Comparison of ENCODE assay signal across 10 cellular contexts in genomic region chr9:113622038-113622437, GRCh38.
DNase-seq lines count a peak whose midpoint lies in the region; ATAC-seq and TF ChIP-seq lines count a peak whose summit lies in the region.
"Had no signal": no experiment of that assay in that cellular context is flagged by ENCODE, and none has a peak within 500 bp of the region (broad histone marks: within the 10 kb centered on the region; RNA-seq: fewer than 3 reads in every experiment).

No MANE protein-coding gene starts in this region.

- no peak for DNase-seq in breast epithelium (ENCODE audit: low spot score in 2 of 2)
- no peak for DNase-seq in MCF 10A (ENCODE audit: unreplicated experiment)
- no peak for DNase-seq in body of pancreas
- DNase-seq in type B pancreatic cell (ENCODE audit: extremely low spot score, unreplicated experiment): no peak
- DNase-seq in CD4-positive, alpha-beta memory T cell: no peak
- no peak for DNase-seq in NCI-H2029 treated with DMSO at 0.1 percent for 48 hours (lab: John Stamatoyannopoulos, UW)
- DNase-seq: colonic mucosa had no signal

- H3K4me1 Mint-ChIP-seq in MCF 10A (ENCODE audit: insufficient read depth, unreplicated experiment): peaks cover 4% of the 10 kb centered on the region
- peaks cover 63% of the 10 kb centered on the region for H3K4me1 Mint-ChIP-seq in type B pancreatic cell (ENCODE audit: unreplicated experiment)
- H3K4me1 Mint-ChIP-seq in CD4-positive, alpha-beta memory T cell: peaks cover 0 to 5% (median 2%) of the 10 kb centered on the region in 4 donors

- 89 to 91% methylated on average over 3 of the region's 3 CpGs for WGBS in body of pancreas, 2 donors
- no CpG with 5 or more reads among the region's 3 CpGs for WGBS in mesodermal cell (ENCODE audit: insufficient coverage in 2 of 2), 2 experiments

- POLR2A ChIA-PET in MCF 10A (lab: Yijun Ruan, JAX): interaction anchor here (0.6 to 1.2 kb wide), 2 partner anchors 14 to 198 kb away, joined by 3 to 5 read pairs; no protein-coding TSS in a partner anchor
- POLR2A ChIA-PET in CD4-positive, alpha-beta memory T cell (lab: Charles Lee; ENCODE audit: partially characterized antibody): no interaction called here

- H3K36me3 Mint-ChIP-seq in MCF 10A (ENCODE audit: insufficient read depth, unreplicated experiment) (no peaks in the 10 kb centered on the region), type B pancreatic cell (no peaks in the 10 kb centered on the region)
- no peaks in the 10 kb centered on the region for H3K36me3 Mint-ChIP-seq in CD4-positive, alpha-beta memory T cell
- H3K36me3 Mint-ChIP-seq: natural killer cell treated with Interleukin-12 subunit alpha and Interleukin-12 subunit beta and Interleukin-15 and Interleukin-18, amount 100 ng/mL, for 72 hours had no signal

- H3K36me3 ChIP-seq in breast epithelium (no peaks in the 10 kb centered on the region), body of pancreas (replicated peaks in 1 of 2; ENCODE audit: insufficient read depth in 1 of 2, low read depth in 2 of 2) (no peaks in the 10 kb centered on the region), mesodermal cell (ENCODE audit: control insufficient read depth, insufficient read depth, low read length) (no peaks in the 10 kb centered on the region)
- no peaks in the 10 kb centered on the region for H3K36me3 ChIP-seq in CD4-positive, alpha-beta memory T cell (ENCODE audit: insufficient read depth, low read length)
- H3K36me3 ChIP-seq: colonic mucosa had no signal

- peaks cover 6% of the 10 kb centered on the region for H3K9me3 Mint-ChIP-seq in MCF 10A (ENCODE audit: unreplicated experiment)
- no peaks in the 10 kb centered on the region for H3K9me3 Mint-ChIP-seq in type B pancreatic cell
- H3K9me3 Mint-ChIP-seq in CD4-positive, alpha-beta memory T cell: no peaks in the 10 kb centered on the region
- H3K9me3 Mint-ChIP-seq: natural killer cell treated with Interleukin-12 subunit alpha and Interleukin-12 subunit beta and Interleukin-15 and Interleukin-18, amount 100 ng/mL, for 72 hours had no signal

- H3K27me3 Mint-ChIP-seq in MCF 10A (ENCODE audit: insufficient read depth, unreplicated experiment) (no peaks in the 10 kb centered on the region), type B pancreatic cell (peaks cover under 1% of the 10 kb centered on the region)
- H3K27me3 Mint-ChIP-seq in CD4-positive, alpha-beta memory T cell: peaks cover under 1 to 7% of the 10 kb centered on the region in 2 donors

- peak overlapping the region; percentile 89 to 94 for H3K27ac ChIP-seq in breast epithelium
- H3K27ac ChIP-seq in body of pancreas: peak overlapping the region in 3 of 4 donors; percentile 80 to 91 (median 89)
- peak overlapping the region; percentile 99 for H3K27ac ChIP-seq in mesodermal cell (ENCODE audit: low read depth, low read length, severe bottlenecking)
- H3K27ac ChIP-seq in CD4-positive, alpha-beta memory T cell (ENCODE audit: low read depth, low read length): no peak overlapping the region

- TF ChIP-seq POLR2A in breast epithelium (IDR thresholded peaks at IDR 0.05) (no peak), body of pancreas (IDR thresholded peaks at IDR 0.05) (no peak)

- BruUV-seq in MCF 10A (replicated peaks; lab: Mats Ljungman, UMichigan): no TSS peak

- H3K27me3 ChIP-seq in breast epithelium: no peaks in the 10 kb centered on the region
- H3K27me3 ChIP-seq in body of pancreas: no peaks in the 10 kb centered on the region
- H3K27me3 ChIP-seq in CD4-positive, alpha-beta memory T cell (ENCODE audit: insufficient read depth, low read length): no peaks in the 10 kb centered on the region
- H3K27me3 ChIP-seq: colonic mucosa had no signal

- H3K4me1 ChIP-seq in breast epithelium (peaks cover 12 to 15% of the 10 kb centered on the region in 2 donors), body of pancreas (peaks cover 36% of the 10 kb centered on the region), mesodermal cell (ENCODE audit: control insufficient read depth, insufficient read depth, low read length, poor library complexity, severe bottlenecking) (peaks cover 60% of the 10 kb centered on the region)
- no peaks in the 10 kb centered on the region for H3K4me1 ChIP-seq in CD4-positive, alpha-beta memory T cell (ENCODE audit: insufficient read depth, low read length)
- H3K4me1 ChIP-seq: colonic mucosa had no signal

- ATAC-seq in body of pancreas: no peak
- no peak for ATAC-seq in GM19328 (IDR thresholded peaks at IDR 0.05; ENCODE audit: unreplicated experiment)

- H3K4me3 ChIP-seq in breast epithelium: no peak overlapping the region
- H3K4me3 ChIP-seq in body of pancreas: no peak overlapping the region
- H3K4me3 ChIP-seq in mesodermal cell (ENCODE audit: extremely low read depth, insufficient read depth, low read length, poor library complexity, severe bottlenecking): no peak overlapping the region
- no peak overlapping the region for H3K4me3 ChIP-seq in CD4-positive, alpha-beta memory T cell (ENCODE audit: low read length in 2 of 2)
- H3K4me3 ChIP-seq: colonic mucosa had no signal

- TF ChIP-seq CTCF in breast epithelium (IDR thresholded peaks at IDR 0.05) (no peak), MCF 10A (IDR thresholded peaks at IDR 0.05; ENCODE audit: unreplicated experiment) (no peak), body of pancreas (IDR thresholded peaks at IDR 0.05) (no peak), type B pancreatic cell (conservative IDR thresholded peaks at IDR 0.05) (no peak)

- intact Hi-C loops in breast epithelium (cut with DNase I; ENCODE audit: low total_unique reads): no loop called here
- intact Hi-C loops in MCF 10A (cut with micrococcal nuclease): no loop called here
- intact Hi-C loops in body of pancreas (cut with DNase I): no loop called here
- intact Hi-C loops in CD4-positive, alpha-beta memory T cell (cut with micrococcal nuclease): no loop called here

- H3K9me3 ChIP-seq in breast epithelium (no peaks in the 10 kb centered on the region), body of pancreas (no peaks in the 10 kb centered on the region), mesodermal cell (ENCODE audit: control insufficient read depth, low read length) (no peaks in the 10 kb centered on the region)
- H3K9me3 ChIP-seq in CD4-positive, alpha-beta memory T cell (ENCODE audit: control insufficient read depth in 1 of 2, low read length in 2 of 2): no peaks in the 10 kb centered on the region
- H3K9me3 ChIP-seq: colonic mucosa had no signal

- H3K4me3 Mint-ChIP-seq in MCF 10A (ENCODE audit: unreplicated experiment) (no peak overlapping the region), type B pancreatic cell (no peak overlapping the region)
- H3K4me3 Mint-ChIP-seq in CD4-positive, alpha-beta memory T cell: no peak overlapping the region
- H3K4me3 Mint-ChIP-seq: natural killer cell treated with Interleukin-12 subunit alpha and Interleukin-12 subunit beta and Interleukin-15 and Interleukin-18, amount 100 ng/mL, for 72 hours had no signal

- CTCF ChIA-PET in MCF 10A (lab: Yijun Ruan, JAX): interaction anchor here (0.6 to 5.1 kb wide), 6 partner anchors 10 to 651 kb away, joined by 3 to 21 read pairs (median 4); no protein-coding TSS in a partner anchor
- CTCF ChIA-PET in CD4-positive, alpha-beta memory T cell (lab: Charles Lee; ENCODE audit: partially characterized antibody): no interaction called here

- H3K27ac Mint-ChIP-seq in MCF 10A (ENCODE audit: low read depth, unreplicated experiment): no peak overlapping the region
- peak overlapping the region; percentile 78 for H3K27ac Mint-ChIP-seq in type B pancreatic cell
- H3K27ac Mint-ChIP-seq in CD4-positive, alpha-beta memory T cell: no peak overlapping the region
